In the genomic region with DNA sequence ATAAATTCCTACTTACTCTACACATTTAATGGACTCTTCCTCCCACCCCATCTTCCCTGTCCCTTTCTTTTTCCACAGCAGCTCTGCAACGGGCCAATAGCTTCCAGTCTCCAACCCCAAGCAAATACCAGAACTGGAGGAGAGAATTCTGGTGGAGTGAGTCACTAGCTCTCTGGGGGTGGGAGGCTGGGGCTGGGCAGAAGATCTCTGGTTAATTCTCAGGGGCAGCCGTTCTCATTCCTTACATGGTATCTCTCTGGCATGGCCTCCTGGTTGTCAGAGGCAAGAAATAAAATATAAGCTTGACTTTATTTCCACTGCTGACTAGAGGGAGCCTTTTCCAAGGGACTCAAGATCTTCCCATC, we compare ENCODE assay signal across 9 cellular contexts.
DNase-seq lines count a peak whose midpoint lies in the region; ATAC-seq and TF ChIP-seq lines count a peak whose summit lies in the region.
"Had no signal": no experiment of that assay in that cellular context is flagged by ENCODE, and none has a peak within 500 bp of the region (broad histone marks: within the 10 kb centered on the region; RNA-seq: fewer than 3 reads in every experiment).

No MANE protein-coding gene starts in this region.

- peaks cover 7% of the 10 kb centered on the region for H3K4me1 ChIP-seq in right cardiac atrium (ENCODE audit: control insufficient read depth, insufficient read depth, low read length)
- H3K4me1 ChIP-seq in smooth muscle cell (ENCODE audit: low read depth) = peaks cover 32% of the 10 kb centered on the region

- H3K9me3 ChIP-seq in right cardiac atrium (ENCODE audit: control insufficient read depth, low read length) (no peaks in the 10 kb centered on the region), smooth muscle cell (replicated peaks; ENCODE audit: low read depth) (no peaks in the 10 kb centered on the region)

- peak overlapping the region; percentile 68 for H3K4me2 ChIP-seq in smooth muscle cell

- no peaks in the 10 kb centered on the region for H3K27me3 ChIP-seq in right cardiac atrium (ENCODE audit: control insufficient read depth, insufficient read depth)
- no peaks in the 10 kb centered on the region for H3K27me3 ChIP-seq in smooth muscle cell (ENCODE audit: low read depth)

- peak overlapping the region; percentile 81 for H3K9ac ChIP-seq in smooth muscle cell (ENCODE audit: low read depth)

- H4K20me1 ChIP-seq in smooth muscle cell (ENCODE audit: low read depth) = no peaks in the 10 kb centered on the region

- TF ChIP-seq CTCF in GM13976 (IDR thresholded peaks at IDR 0.05; ENCODE audit: borderline replicate concordance, control extremely low read depth, extremely low read depth, insufficient read depth, missing control alignments) (no peak), smooth muscle cell (IDR thresholded peaks at IDR 0.05; ENCODE audit: borderline replicate concordance, insufficient read depth, poor library complexity, severe bottlenecking) (no peak)

- peak; percentile 52 to 69 for ATAC-seq in right cardiac atrium

- peaks cover 40% of the 10 kb centered on the region for H3F3A ChIP-seq in smooth muscle cell (ENCODE audit: low read depth)

- no peaks in the 10 kb centered on the region for H3K36me3 ChIP-seq in smooth muscle cell (ENCODE audit: low read depth)

- in situ Hi-C loops in GM13976 (cut with MboI; ENCODE audit: low sequenced_read_pairs, unreplicated experiment) = loop anchor here (10.0 kb wide), 1 partner anchor 242 kb away; no protein-coding TSS in a partner anchor

- intact Hi-C loops in right cardiac atrium (cut with DNase I) = loop anchor here in 3 of 4 donors (10.0 kb wide), 3 partner anchors 352 to 482 kb away; no protein-coding TSS in a partner anchor

- H2AFZ ChIP-seq in smooth muscle cell (ENCODE audit: low read depth) = no peak overlapping the region

- DNase-seq in GM13976 (ENCODE audit: low spot score) (peak; percentile 3), amniotic stem cell (lab: John Stamatoyannopoulos, UW) (peak; percentile 90), right cardiac atrium (peak in 2 of 3 donors; percentile 59 to 75), smooth muscle cell (lab: John Stamatoyannopoulos, UW; ENCODE audit: unreplicated experiment) (no peak), HuH-7.5 (ENCODE audit: low spot score) (no peak), retina (no peak), NCI-H345 (lab: John Stamatoyannopoulos, UW) (no peak)
- DNase-seq in stimulated activated CD4-positive, alpha-beta T cell treated with anti-CD3 and anti-CD28 coated beads, Interleukin-12 subunit alpha, Interleukin-12 subunit beta, amount 100 ng/mL, for 4 hours = no peak
- DNase-seq: activated T-cell treated with anti-CD3 and anti-CD28 coated beads, Interleukin-2, amount 50 U/mL, for 24 hours had no signal

- H3K4me3 ChIP-seq in right cardiac atrium (ENCODE audit: low read length) (no peak overlapping the region), smooth muscle cell (no peak overlapping the region)

- peak overlapping the region; percentile 14 for H3K27ac ChIP-seq in right cardiac atrium (ENCODE audit: low read length)
- peak overlapping the region; percentile 99 for H3K27ac ChIP-seq in smooth muscle cell (ENCODE audit: low read depth)

- WGBS in right cardiac atrium = 11% methylated on average over 2 of the region's 2 CpGs
- 2% methylated on average over 2 of the region's 2 CpGs for WGBS in smooth muscle cell (ENCODE audit: low lambda C conversion rate)

- peaks cover 14% of the 10 kb centered on the region for H3K79me2 ChIP-seq in smooth muscle cell (ENCODE audit: low read depth)

Comparison
In these comparisons a context has a peak if more than half of its experiments do, and no peak if none do; other contexts are left out.
1. DNase-seq: peak in GM13976 (single experiment), amniotic stem cell (single experiment) and right cardiac atrium (2 of 3); none in smooth muscle cell (single experiment), HuH-7.5 (single experiment), retina (single experiment), NCI-H345 (single experiment) and stimulated activated CD4-positive, alpha-beta T cell treated with anti-CD3 and anti-CD28 coated beads, Interleukin-12 subunit alpha, Interleukin-12 subunit beta, amount 100 ng/mL, for 4 hours (single experiment).